In the genomic region with DNA sequence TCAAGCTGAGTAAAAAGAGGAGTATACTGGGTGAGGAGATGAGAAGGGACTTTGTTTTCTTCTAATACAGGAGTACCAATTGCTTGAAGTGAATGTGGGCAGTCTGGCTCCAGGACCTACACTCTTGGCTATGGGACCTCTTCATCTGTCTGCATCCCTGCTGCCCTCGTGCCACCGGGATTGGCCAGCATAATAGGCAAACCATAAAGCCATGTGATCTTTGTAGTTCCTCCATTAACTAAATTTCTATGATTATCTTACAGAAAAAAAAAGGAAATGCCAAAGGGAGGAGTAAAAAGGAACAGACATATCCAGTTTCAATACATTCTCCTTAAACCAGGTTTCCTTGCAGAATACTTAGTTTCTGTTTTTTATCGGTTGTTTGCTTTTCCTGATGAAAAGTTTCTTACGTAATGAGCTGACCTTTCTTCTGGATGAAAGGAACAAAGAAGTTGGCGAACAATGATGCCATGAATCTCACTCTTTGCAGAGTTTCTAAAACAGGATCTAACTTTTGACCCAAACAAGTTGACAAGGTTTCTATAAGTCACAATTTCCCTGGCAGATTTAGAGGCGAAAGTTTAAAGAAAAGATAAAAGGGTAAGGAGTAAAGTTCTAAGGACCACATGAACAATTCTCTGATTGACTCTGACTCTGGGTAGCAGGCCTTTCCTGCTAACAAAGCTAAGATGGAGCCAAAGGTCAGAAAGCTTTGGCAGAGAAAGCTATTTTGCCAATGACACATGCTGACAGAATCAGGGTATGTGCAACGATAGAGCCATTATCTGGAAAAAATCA, we compare ENCODE assay signal across 11 cellular contexts. TPM values are rescaled to one million over a fixed set of nuclear protein-coding genes. Genes with fewer than 3 reads are reported as not detected.
A peak's percentile ranks its signal among the peaks of the same experiment; 100 is the strongest.
DNase-seq lines count a peak whose midpoint lies in the region; ATAC-seq, FAIRE-seq and TF ChIP-seq lines count a peak whose summit lies in the region.
"Had no signal": no experiment of that assay in that cellular context is flagged by ENCODE, and none has a peak within 500 bp of the region (broad histone marks: within the 10 kb centered on the region; RNA-seq: fewer than 3 reads in every experiment).

No MANE protein-coding gene starts in this region.

- peaks cover 9% of the 10 kb centered on the region for H4K20me1 ChIP-seq in smooth muscle cell (ENCODE audit: low read depth)

- no peaks in the 10 kb centered on the region for H3K9me3 Mint-ChIP-seq in stimulated activated effector memory CD8-positive, alpha-beta T cell treated with anti-CD3 and anti-CD28 coated beads, Interleukin-12 subunit alpha, Interleukin-12 subunit beta, amount 100 ng/mL, for 72 hours
- H3K9me3 Mint-ChIP-seq: GM23338 had no signal

- no peaks in the 10 kb centered on the region for H3K36me3 Mint-ChIP-seq in stimulated activated effector memory CD8-positive, alpha-beta T cell treated with anti-CD3 and anti-CD28 coated beads, Interleukin-12 subunit alpha, Interleukin-12 subunit beta, amount 100 ng/mL, for 72 hours

- no peak for TF ChIP-seq POLR2A in H54 (IDR thresholded peaks at IDR 0.05; ENCODE audit: low read depth, low read length)

- H3K9me3 ChIP-seq in adipocyte (ENCODE audit: control insufficient read depth, low read length) (no peaks in the 10 kb centered on the region), smooth muscle cell (replicated peaks; ENCODE audit: low read depth) (no peaks in the 10 kb centered on the region)

- TF ChIP-seq CTCF in smooth muscle cell (IDR thresholded peaks at IDR 0.05; ENCODE audit: borderline replicate concordance, insufficient read depth, poor library complexity, severe bottlenecking): no peak

- peaks cover 76% of the 10 kb centered on the region for H3K36me3 ChIP-seq in adipocyte (ENCODE audit: control insufficient read depth, insufficient read depth, low read length, severe bottlenecking)
- H3K36me3 ChIP-seq in smooth muscle cell (ENCODE audit: low read depth): peaks cover 10% of the 10 kb centered on the region

- no peaks in the 10 kb centered on the region for H3K27me3 ChIP-seq in adipocyte (replicated peaks; ENCODE audit: control insufficient read depth, insufficient read depth, low read length)
- H3K27me3 ChIP-seq in smooth muscle cell (ENCODE audit: low read depth): no peaks in the 10 kb centered on the region

- H3K79me2 ChIP-seq in smooth muscle cell (ENCODE audit: low read depth): no peaks in the 10 kb centered on the region

- H2AFZ ChIP-seq in smooth muscle cell (ENCODE audit: low read depth): no peak overlapping the region
- H2AFZ ChIP-seq: GM23338 had no signal

- 75% methylated on average over 7 of the region's 7 CpGs for WGBS in smooth muscle cell (ENCODE audit: low lambda C conversion rate)

- H3K4me1 ChIP-seq in adipocyte (ENCODE audit: control insufficient read depth, insufficient read depth, low read length): peaks cover 81% of the 10 kb centered on the region
- peaks cover 34% of the 10 kb centered on the region for H3K4me1 ChIP-seq in smooth muscle cell (ENCODE audit: low read depth)

- H3K4me3 Mint-ChIP-seq in stimulated activated effector memory CD8-positive, alpha-beta T cell treated with anti-CD3 and anti-CD28 coated beads, Interleukin-12 subunit alpha, Interleukin-12 subunit beta, amount 100 ng/mL, for 72 hours: no peak overlapping the region
- H3K4me3 Mint-ChIP-seq: activated CD4-positive, alpha-beta T cell treated with anti-CD3 and anti-CD28 coated beads for 36 hours; GM23338 had no signal

- H3K4me3 ChIP-seq in adipocyte (ENCODE audit: low read length) (peak overlapping the region; percentile 35), smooth muscle cell (no peak overlapping the region)
- H3K4me3 ChIP-seq: GM23338 had no signal

- ATAC-seq in GM18511 (IDR thresholded peaks at IDR 0.05; ENCODE audit: unreplicated experiment): no peak
- no peak for ATAC-seq in stimulated activated effector memory CD8-positive, alpha-beta T cell treated with anti-CD3 and anti-CD28 coated beads, Interleukin-12 subunit alpha, Interleukin-12 subunit beta, amount 100 ng/mL, for 72 hours
- ATAC-seq: activated CD4-positive, alpha-beta T cell treated with anti-CD3 and anti-CD28 coated beads for 36 hours; GM23338 had no signal

- FAIRE-seq in H54 (lab: Jason Lieb, UNC) (peak; percentile 20), urothelium cell line (lab: Jason Lieb, UNC) (no peak)

- peak overlapping the region; percentile 78 for H3K9ac ChIP-seq in adipocyte (ENCODE audit: low read length)
- no peak overlapping the region for H3K9ac ChIP-seq in smooth muscle cell (ENCODE audit: low read depth)

- peak; percentile 65 for DNase-seq in H54 (ENCODE audit: insufficient read length, low spot score)
- DNase-seq in adipocyte (ENCODE audit: low read depth): peak; percentile 94
- DNase-seq in glomerular endothelial cell (ENCODE audit: extremely low read depth, low read depth, low spot score): peak; percentile 83
- no peak for DNase-seq in smooth muscle cell (lab: John Stamatoyannopoulos, UW; ENCODE audit: unreplicated experiment)
- no peak for DNase-seq in activated CD4-positive, CD25-positive, alpha-beta regulatory T cell treated with anti-CD3 and anti-CD28 coated beads, Interleukin-2, amount 50 U/mL, for 72 hours
- no peak for DNase-seq in urothelium cell line (ENCODE audit: low spot score)
- no peak for DNase-seq in stimulated activated effector memory CD8-positive, alpha-beta T cell treated with anti-CD3 and anti-CD28 coated beads, Interleukin-12 subunit alpha, Interleukin-12 subunit beta, amount 100 ng/mL, for 72 hours (ENCODE audit: low spot score in 2 of 2)
- DNase-seq: activated CD4-positive, alpha-beta T cell treated with anti-CD3 and anti-CD28 coated beads for 36 hours; central memory CD4-positive, alpha-beta T cell had no signal

- H3K4me2 ChIP-seq in smooth muscle cell: no peak overlapping the region
- H3K4me2 ChIP-seq: GM23338 had no signal

- no peaks in the 10 kb centered on the region for H3K4me1 Mint-ChIP-seq in stimulated activated effector memory CD8-positive, alpha-beta T cell treated with anti-CD3 and anti-CD28 coated beads, Interleukin-12 subunit alpha, Interleukin-12 subunit beta, amount 100 ng/mL, for 72 hours
- H3K4me1 Mint-ChIP-seq: activated CD4-positive, alpha-beta T cell treated with anti-CD3 and anti-CD28 coated beads for 36 hours had no signal

- peaks cover 38% of the 10 kb centered on the region for H3F3A ChIP-seq in smooth muscle cell (ENCODE audit: low read depth)

- H3K27ac Mint-ChIP-seq in stimulated activated effector memory CD8-positive, alpha-beta T cell treated with anti-CD3 and anti-CD28 coated beads, Interleukin-12 subunit alpha, Interleukin-12 subunit beta, amount 100 ng/mL, for 72 hours: no peak overlapping the region
- H3K27ac Mint-ChIP-seq: activated CD4-positive, alpha-beta T cell treated with anti-CD3 and anti-CD28 coated beads for 36 hours; GM23338 had no signal

- peak overlapping the region; percentile 60 for H3K27ac ChIP-seq in smooth muscle cell (ENCODE audit: low read depth)

RNA-seq across cellular contexts. Expression of gene LAMB1, which starts 54.1 kb away (rescaled TPM):
- total RNA-seq in glomerular endothelial cell (458 and 732 TPM in 2 replicates), smooth muscle cell (244 and 306 TPM in 2 replicates)
- polyA plus RNA-seq in smooth muscle cell: 191 and 246 TPM in 2 replicates

RNA-seq across cellular contexts. Expression of gene DLD, which starts 57.9 kb away (rescaled TPM):
- 53.0 and 141 TPM in 2 replicates for total RNA-seq in glomerular endothelial cell
- total RNA-seq in smooth muscle cell: 165 and 172 TPM in 2 replicates
- 51.4 and 71.4 TPM in 2 replicates for polyA plus RNA-seq in smooth muscle cell

Comparison
In these comparisons a context has a peak if more than half of its experiments do, and no peak if none do; other contexts are left out.
1. DNase-seq: peak in H54 (single experiment), adipocyte (single experiment) and glomerular endothelial cell (single experiment); none in smooth muscle cell (single experiment), activated CD4-positive, CD25-positive, alpha-beta regulatory T cell treated with anti-CD3 and anti-CD28 coated beads, Interleukin-2, amount 50 U/mL, for 72 hours (single experiment), urothelium cell line (single experiment) and stimulated activated effector memory CD8-positive, alpha-beta T cell treated with anti-CD3 and anti-CD28 coated beads, Interleukin-12 subunit alpha, Interleukin-12 subunit beta, amount 100 ng/mL, for 72 hours (0 of 2).